In the genomic region with DNA sequence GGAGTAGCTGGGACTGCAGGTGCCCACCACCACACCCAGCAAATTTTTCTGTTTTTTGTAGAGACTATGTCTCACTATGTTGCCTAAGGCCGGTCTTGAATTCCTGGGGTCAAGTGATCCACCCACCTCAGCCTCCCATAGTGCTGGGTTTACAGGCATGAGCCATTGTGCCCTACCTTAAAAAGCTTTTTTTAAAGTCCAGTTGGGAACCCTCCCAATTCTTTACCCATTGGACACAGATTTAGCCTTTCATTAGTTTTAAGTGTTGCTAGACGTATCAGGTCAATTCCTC, we compare ENCODE assay signal across 1 cellular context.
TF ChIP-seq lines count a peak whose summit lies in the region.

No MANE protein-coding gene starts in this region.

TF ChIP-seq in SK-N-SH, 30 proteins besides CTCF, POLR2A, EP300 and RAD21:
- TF ChIP-seq MXI1 (IDR thresholded peaks at IDR 0.05; ENCODE audit: low read depth, low read length) (no peak), ELF1 (IDR thresholded peaks at IDR 0.05) (no peak), FOXJ3 (CRISPR knock-in tag; IDR thresholded peaks at IDR 0.05) (no peak), RXRA (IDR thresholded peaks at IDR 0.05; ENCODE audit: borderline replicate concordance, low read depth) (no peak), CHD2 (IDR thresholded peaks at IDR 0.05; ENCODE audit: low read length, partially characterized antibody) (no peak)
- TF ChIP-seq, protein P1, sequence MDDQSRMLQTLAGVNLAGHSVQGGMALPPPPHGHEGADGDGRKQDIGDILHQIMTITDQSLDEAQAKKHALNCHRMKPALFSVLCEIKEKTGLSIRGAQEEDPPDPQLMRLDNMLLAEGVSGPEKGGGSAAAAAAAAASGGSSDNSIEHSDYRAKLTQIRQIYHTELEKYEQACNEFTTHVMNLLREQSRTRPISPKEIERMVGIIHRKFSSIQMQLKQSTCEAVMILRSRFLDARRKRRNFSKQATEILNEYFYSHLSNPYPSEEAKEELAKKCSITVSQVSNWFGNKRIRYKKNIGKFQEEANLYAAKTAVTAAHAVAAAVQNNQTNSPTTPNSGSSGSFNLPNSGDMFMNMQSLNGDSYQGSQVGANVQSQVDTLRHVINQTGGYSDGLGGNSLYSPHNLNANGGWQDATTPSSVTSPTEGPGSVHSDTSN (IDR thresholded peaks at IDR 0.05): no peak
